Comparison of ENCODE assay signal across 8 cellular contexts in genomic region chr12:111998015-111998414, GRCh38.
"Had no signal": no experiment of that assay in that cellular context is flagged by ENCODE, and none has a peak within 500 bp of the region (broad histone marks: within the 10 kb centered on the region; RNA-seq: fewer than 3 reads in every experiment).

No MANE protein-coding gene starts in this region.

- H3K27ac ChIP-seq: transverse colon had no signal

- H3K4me1 ChIP-seq: transverse colon had no signal

- H3K27me3 ChIP-seq: gastrocnemius medialis, transverse colon had no signal

- DNase-seq: activated CD4-positive, alpha-beta T cell treated with anti-CD3 and anti-CD28 coated beads for 1 hour; activated effector memory CD4-positive, alpha-beta T cell treated with Interleukin-2 at 50 U/mL for 16 hours; gastrocnemius medialis; retina; small intestine; SW 1271; T-helper 9 cell; transverse colon had no signal

- H3K4me3 ChIP-seq: gastrocnemius medialis, transverse colon had no signal

- H3K36me3 ChIP-seq: gastrocnemius medialis, transverse colon had no signal

- H3K9me3 ChIP-seq: gastrocnemius medialis, transverse colon had no signal

- ATAC-seq: gastrocnemius medialis had no signal
